Comparison of ENCODE assay signal across 9 cellular contexts in the genomic region with DNA sequence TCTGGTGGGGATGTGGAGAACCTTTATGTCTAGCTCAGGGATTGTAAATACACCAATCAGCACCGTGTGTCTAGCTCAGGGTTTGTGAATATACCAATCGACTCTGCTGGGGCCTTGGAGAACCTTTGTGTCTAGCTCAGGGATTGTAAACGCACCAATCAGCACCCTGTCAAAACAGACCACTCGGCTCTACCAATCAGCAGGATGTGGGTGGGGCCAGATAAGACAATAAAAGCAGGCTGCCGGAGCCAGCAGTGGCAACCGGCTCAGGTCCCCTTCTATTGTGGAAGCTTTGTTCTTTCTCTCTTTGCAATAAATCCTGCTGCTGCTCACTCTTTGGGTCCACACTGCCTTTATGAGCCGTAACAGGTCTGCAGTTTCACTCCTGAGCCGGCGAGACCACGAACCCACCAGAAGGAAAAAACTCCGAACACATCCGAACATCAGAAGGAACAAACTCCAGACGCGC. TPM values are rescaled to one million over a fixed set of nuclear protein-coding genes. Genes with fewer than 3 reads are reported as not detected.
DNase-seq lines count a peak whose midpoint lies in the region; TF ChIP-seq lines count a peak whose summit lies in the region.
"Not testable (repeated sequence)": the region's sequence is repeated elsewhere in the genome, so short reads cannot be mapped to it uniquely, and the experiment has no call there.
"Had no signal": no experiment of that assay in that cellular context is flagged by ENCODE, and none has a peak within 500 bp of the region (broad histone marks: within the 10 kb centered on the region; RNA-seq: fewer than 3 reads in every experiment).

No MANE protein-coding gene starts in this region.

- H3K27me3 ChIP-seq in dorsolateral prefrontal cortex, result not testable (repeated sequence)

- H3K9me3 Mint-ChIP-seq in IgD-negative memory B cell, neural crest cell: not testable (repeated sequence)

- H3K27ac Mint-ChIP-seq in IgD-negative memory B cell (peak overlapping the region; percentile 97), neural crest cell (ENCODE audit: unreplicated experiment) (peak overlapping the region; percentile 99)

- H3K4me1 Mint-ChIP-seq in IgD-negative memory B cell (peaks cover 30 to 33% (median 33%) of the 10 kb centered on the region in 3 donors), neural crest cell (peaks cover 42% of the 10 kb centered on the region)

- H3K36me3 Mint-ChIP-seq in IgD-negative memory B cell, result not testable (repeated sequence)
- peaks cover 23% of the 10 kb centered on the region for H3K36me3 Mint-ChIP-seq in neural crest cell (ENCODE audit: low read depth)

- H3K27me3 Mint-ChIP-seq in IgD-negative memory B cell; neural crest cell (ENCODE audit: low read depth): not testable (repeated sequence)

- DNase-seq in CD1c-positive myeloid dendritic cell (ENCODE audit: extremely low spot score) (peak; percentile 17), SHP77 treated with DMSO at 0.1 percent for 48 hours (lab: John Stamatoyannopoulos, UW) (peak; percentile 20), dorsolateral prefrontal cortex (peak in 5 of 10 donors; percentile 42 to 68 (median 62))
- DNase-seq in activated T-cell treated with anti-CD3 and anti-CD28 coated beads, Interleukin-2, amount 50 U/mL, for 48 hours, result peak; percentile 81 to 83
- not testable (repeated sequence) for DNase-seq in neural crest cell (ENCODE audit: low read depth, low spot score)
- DNase-seq in stimulated activated naive CD4-positive, alpha-beta T cell (lab: John Stamatoyannopoulos, UW), result peak in 4 of 6 experiments; percentile 61 to 83 (median 66)

- H3K4me3 Mint-ChIP-seq in IgD-negative memory B cell (peak overlapping the region; percentile 93 to 100 (median 97)), neural crest cell (peak overlapping the region; percentile 91)

- TF ChIP-seq CTCF in dorsolateral prefrontal cortex (IDR thresholded peaks at IDR 0.05 in 54 of 56, conservative IDR thresholded peaks at IDR 0.05 in 2 of 56; ENCODE audit: low read depth in 1 of 56, partially characterized antibody in 56 of 56); neural crest cell (conservative IDR thresholded peaks at IDR 0.05): not testable (repeated sequence)

- H3K4me3 ChIP-seq in dorsolateral prefrontal cortex (peak overlapping the region; percentile 45 to 91 (median 79)), iPS-11a (ENCODE audit: low read depth, low read length) (peak overlapping the region; percentile 74)

- intact Hi-C loops in dorsolateral prefrontal cortex (cut with DNase I), result loop anchor here in 1 of 2 donors (5.0 kb wide), 1 partner anchor 34 kb away; the partner anchor contains the start of gene MRFAP1L1

- peak overlapping the region in 58 of 59 donors; percentile 30 to 98 (median 92) for H3K27ac ChIP-seq in dorsolateral prefrontal cortex

RNA-seq across cellular contexts. Expression of gene S100P, which starts 20.5 kb away (rescaled TPM):
- not detected for polyA plus RNA-seq in IgD-negative memory B cell
- total RNA-seq in dorsolateral prefrontal cortex (10 to 100 TPM in 1 of 120 experiments, 1 to 10 TPM in 41, under 1 TPM in 16, not detected in 62; 0.37 to 12.9 (median 1.8) TPM), neural crest cell (not detected in 2 replicates)
- total RNA-seq: dermis blood vessel endothelial cell had no signal

RNA-seq across cellular contexts. Expression of gene MRFAP1, which starts 32.7 kb away (rescaled TPM):
- 130 TPM for polyA plus RNA-seq in IgD-negative memory B cell
- total RNA-seq in dorsolateral prefrontal cortex, result 100 to 1,000 TPM; 242 to 474 (median 356) TPM
- total RNA-seq in neural crest cell, result 317 and 325 TPM in 2 replicates

RNA-seq across cellular contexts. Expression of gene MRFAP1L1, which starts 36.4 kb away (rescaled TPM):
- polyA plus RNA-seq in IgD-negative memory B cell, result 69.2 TPM
- total RNA-seq in dorsolateral prefrontal cortex (100 to 1,000 TPM in 7 of 120 experiments, 10 to 100 TPM in 113; 52.0 to 117 (median 80.0) TPM), neural crest cell (70.4 and 74.0 TPM in 2 replicates)

RNA-seq across cellular contexts. Expression of gene BLOC1S4, which starts 42.7 kb away (rescaled TPM):
- polyA plus RNA-seq in IgD-negative memory B cell, result 55.9 TPM
- total RNA-seq in dorsolateral prefrontal cortex, result 10 to 100 TPM in 38 of 120 experiments, 1 to 10 TPM in 82; 5.0 to 12.2 (median 9.0) TPM
- total RNA-seq in neural crest cell, result 23.8 and 25.1 TPM in 2 replicates
